In the genomic region with DNA sequence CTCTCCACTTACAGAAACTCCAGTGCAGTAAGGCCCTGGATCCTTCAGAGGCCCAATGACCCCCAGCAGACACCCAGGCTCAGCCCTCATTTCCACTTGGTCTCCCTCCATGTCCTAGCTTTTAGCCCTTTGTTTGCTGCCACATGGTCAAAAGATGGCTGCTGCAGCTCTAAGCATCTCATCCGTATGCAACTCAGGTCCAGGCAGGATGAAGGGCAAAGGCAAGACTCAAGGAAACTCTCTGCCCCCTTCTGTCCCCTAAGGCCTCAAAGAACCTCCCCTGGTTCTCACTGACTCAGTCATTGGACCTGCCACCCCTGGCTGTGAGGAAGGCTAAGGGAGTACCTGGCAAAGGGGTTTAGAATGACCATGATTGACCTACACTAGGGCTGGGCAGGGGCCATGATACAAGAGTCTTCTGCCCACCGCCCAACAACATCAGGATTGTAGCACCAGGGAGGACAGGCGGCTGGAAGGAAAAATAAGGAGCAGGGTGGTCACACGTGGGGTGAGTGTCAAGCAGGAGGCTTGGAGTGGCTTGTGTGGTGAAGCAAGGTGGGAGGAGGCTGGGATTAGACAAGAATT, we compare ENCODE assay signal across 18 cellular contexts.
A peak's percentile ranks its signal among the peaks of the same experiment; 100 is the strongest.
DNase-seq lines count a peak whose midpoint lies in the region; ATAC-seq, FAIRE-seq and TF ChIP-seq lines count a peak whose summit lies in the region.
"Had no signal": no experiment of that assay in that cellular context is flagged by ENCODE, and none has a peak within 500 bp of the region (broad histone marks: within the 10 kb centered on the region; RNA-seq: fewer than 3 reads in every experiment).

No MANE protein-coding gene starts in this region.

- no TSS peak for BruUV-seq in HepG2 (replicated peaks; lab: Mats Ljungman, UMichigan)

- H3K36me3 ChIP-seq in Peyer's patch, result no peaks in the 10 kb centered on the region
- H3K36me3 ChIP-seq in HepG2 (replicated peaks in 1 of 2; ENCODE audit: control insufficient read depth in 1 of 2, insufficient read depth in 2 of 2, low read length in 2 of 2), result no peaks in the 10 kb centered on the region
- H3K36me3 ChIP-seq: HAP-1 had no signal

- no peak for TF ChIP-seq RAD21 in HepG2 (CRISPR knock-in tag; IDR thresholded peaks at IDR 0.05)

- CTCF ChIA-PET in activated CD4-positive, alpha-beta memory T cell treated with anti-CD3 and anti-CD28 coated beads for 36 hours (lab: Charles Lee), result no interaction called here
- CTCF ChIA-PET in activated CD4-positive, alpha-beta memory T cell treated with anti-CD3 and anti-CD28 coated beads, Interleukin-2, amount 10 ng/mL, durations not matched to agents 7 days and 5 days (lab: Charles Lee), result no interaction called here
- CTCF ChIA-PET in HepG2 (lab: Yijun Ruan, JAX; ENCODE audit: low intra/inter-chr PET ratio, low total read pairs), result no interaction called here

- H3K4me2 ChIP-seq in HepG2 (ENCODE audit: low read depth, low read length), result no peak overlapping the region

- intact Hi-C loops in activated CD4-positive, alpha-beta memory T cell treated with anti-CD3 and anti-CD28 coated beads for 36 hours (cut with micrococcal nuclease), result loop anchor here (5.0 to 10.0 kb wide), 2 partner anchors 207 to 720 kb away; no protein-coding TSS in a partner anchor
- intact Hi-C loops in Right ventricle myocardium superior (cut with DNase I), result no loop called here
- intact Hi-C loops in HepG2 (cut with micrococcal nuclease; ENCODE audit: unreplicated experiment), result no loop called here

- in situ Hi-C loops in HepG2 (cut with HindIII; ENCODE audit: extremely low pct_ligation_motif_present, low pct_unique_long_range_greater_than_20kb), result no loop called here

- no peak for ATAC-seq in stimulated activated effector memory CD8-positive, alpha-beta T cell treated with anti-CD3 and anti-CD28 coated beads, Interleukin-12 subunit alpha, Interleukin-12 subunit beta, amount 100 ng/mL, for 72 hours
- no peak for ATAC-seq in Right ventricle myocardium superior (ENCODE audit: poor library complexity)
- ATAC-seq in HepG2, result no peak
- ATAC-seq: GM12878, K562 had no signal

- no peak for FAIRE-seq in HepG2 (lab: Jason Lieb, UNC)
- FAIRE-seq: GM12878, K562 had no signal

- H3K4me3 Mint-ChIP-seq in activated CD4-positive, alpha-beta memory T cell treated with anti-CD3 and anti-CD28 coated beads for 36 hours, result no peak overlapping the region
- H3K4me3 Mint-ChIP-seq in activated CD4-positive, alpha-beta memory T cell treated with anti-CD3 and anti-CD28 coated beads, Interleukin-2, amount 10 ng/mL, durations not matched to agents 7 days and 5 days, result no peak overlapping the region
- H3K4me3 Mint-ChIP-seq in stimulated activated effector memory CD8-positive, alpha-beta T cell treated with anti-CD3 and anti-CD28 coated beads, Interleukin-12 subunit alpha, Interleukin-12 subunit beta, amount 100 ng/mL, for 72 hours, result peak overlapping the region; percentile 37
- H3K4me3 Mint-ChIP-seq: CD8-positive, alpha-beta memory T cell had no signal

- H3K9ac ChIP-seq in HepG2 (ENCODE audit: insufficient read depth, low read depth, low read length), result no peak overlapping the region

- no peak overlapping the region for H2AFZ ChIP-seq in HepG2 (ENCODE audit: low read length)

- H3K36me3 Mint-ChIP-seq in activated CD4-positive, alpha-beta memory T cell treated with anti-CD3 and anti-CD28 coated beads for 36 hours, result no peaks in the 10 kb centered on the region
- H3K36me3 Mint-ChIP-seq in activated CD4-positive, alpha-beta memory T cell treated with anti-CD3 and anti-CD28 coated beads, Interleukin-2, amount 10 ng/mL, durations not matched to agents 7 days and 5 days (ENCODE audit: low read depth), result no peaks in the 10 kb centered on the region
- H3K36me3 Mint-ChIP-seq in stimulated activated effector memory CD8-positive, alpha-beta T cell treated with anti-CD3 and anti-CD28 coated beads, Interleukin-12 subunit alpha, Interleukin-12 subunit beta, amount 100 ng/mL, for 72 hours, result no peaks in the 10 kb centered on the region
- H3K36me3 Mint-ChIP-seq: CD8-positive, alpha-beta memory T cell had no signal

- no peak for TF ChIP-seq POLR2A in Peyer's patch (IDR thresholded peaks at IDR 0.05)
- no peak for TF ChIP-seq POLR2A in HepG2 (IDR thresholded peaks at IDR 0.05; ENCODE audit: insufficient read depth in 1 of 2, low read depth in 2 of 2, low read length in 2 of 2)

- peak overlapping the region; percentile 90 for H3K27ac Mint-ChIP-seq in activated CD4-positive, alpha-beta memory T cell treated with anti-CD3 and anti-CD28 coated beads for 36 hours
- H3K27ac Mint-ChIP-seq in activated CD4-positive, alpha-beta memory T cell treated with anti-CD3 and anti-CD28 coated beads, Interleukin-2, amount 10 ng/mL, durations not matched to agents 7 days and 5 days, result no peak overlapping the region
- peak overlapping the region; percentile 96 for H3K27ac Mint-ChIP-seq in stimulated activated effector memory CD8-positive, alpha-beta T cell treated with anti-CD3 and anti-CD28 coated beads, Interleukin-12 subunit alpha, Interleukin-12 subunit beta, amount 100 ng/mL, for 72 hours
- H3K27ac Mint-ChIP-seq: CD8-positive, alpha-beta memory T cell had no signal

- no peaks in the 10 kb centered on the region for H3K9me3 Mint-ChIP-seq in activated CD4-positive, alpha-beta memory T cell treated with anti-CD3 and anti-CD28 coated beads for 36 hours
- no peaks in the 10 kb centered on the region for H3K9me3 Mint-ChIP-seq in activated CD4-positive, alpha-beta memory T cell treated with anti-CD3 and anti-CD28 coated beads, Interleukin-2, amount 10 ng/mL, durations not matched to agents 7 days and 5 days
- no peaks in the 10 kb centered on the region for H3K9me3 Mint-ChIP-seq in stimulated activated effector memory CD8-positive, alpha-beta T cell treated with anti-CD3 and anti-CD28 coated beads, Interleukin-12 subunit alpha, Interleukin-12 subunit beta, amount 100 ng/mL, for 72 hours
- H3K9me3 Mint-ChIP-seq: CD8-positive, alpha-beta memory T cell had no signal

- POLR2A ChIA-PET in activated CD4-positive, alpha-beta memory T cell treated with anti-CD3 and anti-CD28 coated beads for 36 hours (lab: Charles Lee), result no interaction called here
- POLR2A ChIA-PET in activated CD4-positive, alpha-beta memory T cell treated with anti-CD3 and anti-CD28 coated beads, Interleukin-2, amount 10 ng/mL, durations not matched to agents 7 days and 5 days (lab: Charles Lee), result no interaction called here
- POLR2A ChIA-PET in HepG2 (lab: Yijun Ruan, JAX), result no interaction called here

- H3K27ac ChIP-seq in Peyer's patch (no peak overlapping the region), HepG2 (ENCODE audit: extremely low read length, insufficient read depth, low read length) (no peak overlapping the region)
- H3K27ac ChIP-seq: HL-60 had no signal

- H4K20me1 ChIP-seq in HepG2 (ENCODE audit: insufficient read depth, low read length), result no peaks in the 10 kb centered on the region; the same call in 1 of the 2 replicates

- H3K4me1 ChIP-seq in Peyer's patch (no peaks in the 10 kb centered on the region), HepG2 (ENCODE audit: insufficient read depth, low read length) (peaks cover 12% of the 10 kb centered on the region)
- H3K4me1 ChIP-seq: HAP-1 had no signal

- no peaks in the 10 kb centered on the region for H3K79me2 ChIP-seq in HepG2 (ENCODE audit: insufficient read depth, low read length)

- WGBS in HepG2 (ENCODE audit: low lambda C conversion rate), result 49% methylated on average over 4 of the region's 4 CpGs

- no peak for TF ChIP-seq EP300 in HepG2 (IDR thresholded peaks at IDR 0.05; ENCODE audit: low read depth in 2 of 2, low read length in 2 of 2)
- TF ChIP-seq EP300 in HepG2 (CRISPR knock-in tag; IDR thresholded peaks at IDR 0.05; ENCODE audit: borderline replicate concordance), result no peak

- H3K27me3 ChIP-seq in Peyer's patch, result no peaks in the 10 kb centered on the region
- H3K27me3 ChIP-seq in HepG2 (ENCODE audit: control insufficient read depth in 1 of 2, insufficient read depth in 2 of 2, low read length in 2 of 2), result peaks cover 0 to 45% of the 10 kb centered on the region in 2 experiments; a peak in 2 of 5 replicates

- TF ChIP-seq CTCF in Peyer's patch (IDR thresholded peaks at IDR 0.05) (no peak), HepG2 (CRISPR knock-in tag; IDR thresholded peaks at IDR 0.05) (no peak)

- H3K4me1 Mint-ChIP-seq in activated CD4-positive, alpha-beta memory T cell treated with anti-CD3 and anti-CD28 coated beads for 36 hours (ENCODE audit: low read depth), result peaks cover 25% of the 10 kb centered on the region
- H3K4me1 Mint-ChIP-seq in activated CD4-positive, alpha-beta memory T cell treated with anti-CD3 and anti-CD28 coated beads, Interleukin-2, amount 10 ng/mL, durations not matched to agents 7 days and 5 days, result peaks cover 3% of the 10 kb centered on the region
- peaks cover 35% of the 10 kb centered on the region for H3K4me1 Mint-ChIP-seq in stimulated activated effector memory CD8-positive, alpha-beta T cell treated with anti-CD3 and anti-CD28 coated beads, Interleukin-12 subunit alpha, Interleukin-12 subunit beta, amount 100 ng/mL, for 72 hours
- H3K4me1 Mint-ChIP-seq: CD8-positive, alpha-beta memory T cell had no signal

- H3K4me3 ChIP-seq in Peyer's patch, result no peak overlapping the region
- no peak overlapping the region for H3K4me3 ChIP-seq in HepG2 (replicated peaks in 1 of 3; ENCODE audit: insufficient read depth in 1 of 3, low read depth in 2 of 3, low read length in 3 of 3)
- H3K4me3 ChIP-seq: GM12878, HAP-1, K562 had no signal

- peaks cover 3% of the 10 kb centered on the region for H3K27me3 Mint-ChIP-seq in activated CD4-positive, alpha-beta memory T cell treated with anti-CD3 and anti-CD28 coated beads for 36 hours
- no peaks in the 10 kb centered on the region for H3K27me3 Mint-ChIP-seq in activated CD4-positive, alpha-beta memory T cell treated with anti-CD3 and anti-CD28 coated beads, Interleukin-2, amount 10 ng/mL, durations not matched to agents 7 days and 5 days

- no peak for DNase-seq in activated CD4-positive, alpha-beta memory T cell treated with anti-CD3 and anti-CD28 coated beads for 36 hours
- DNase-seq in activated CD4-positive, alpha-beta memory T cell treated with anti-CD3 and anti-CD28 coated beads, Interleukin-2, amount 10 ng/mL, durations not matched to agents 7 days and 5 days, result no peak
- DNase-seq in Peyer's patch (peak in 2 of 3 donors; percentile 9 to 21), islet precursor cell (peak; percentile 41), Right ventricle myocardium superior (no peak), HepG2 (ENCODE audit: low spot score) (no peak), SIG-M5 (lab: John Stamatoyannopoulos, UW) (no peak)
- DNase-seq in stimulated activated effector memory CD8-positive, alpha-beta T cell treated with anti-CD3 and anti-CD28 coated beads, Interleukin-12 subunit alpha, Interleukin-12 subunit beta, amount 100 ng/mL, for 72 hours (ENCODE audit: low spot score in 2 of 2), result no peak
- DNase-seq: CD8-positive, alpha-beta memory T cell; DND-41; NCI-H146; NCI-H2081 treated with DMSO at 0.1 percent for 48 hours; NCI-H2227 treated with DMSO at 0.1 percent for 48 hours; NCI-H524 had no signal

- H3K9me3 ChIP-seq in Peyer's patch, result no peaks in the 10 kb centered on the region
- no peaks in the 10 kb centered on the region for H3K9me3 ChIP-seq in HepG2 (ENCODE audit: low read length)
- H3K9me3 ChIP-seq: HAP-1 had no signal

TF ChIP-seq in HepG2, 621 proteins besides CTCF, POLR2A, EP300 and RAD21:
- no peak for TF ChIP-seq KLF6 (CRISPR knock-in tag; IDR thresholded peaks at IDR 0.05)

Comparison
In these comparisons a context has a peak if more than half of its experiments do, and no peak if none do; other contexts are left out.
1. DNase-seq: peak in Peyer's patch (2 of 3) and islet precursor cell (single experiment); none in activated CD4-positive, alpha-beta memory T cell treated with anti-CD3 and anti-CD28 coated beads for 36 hours (single experiment), activated CD4-positive, alpha-beta memory T cell treated with anti-CD3 and anti-CD28 coated beads, Interleukin-2, amount 10 ng/mL, durations not matched to agents 7 days and 5 days (single experiment), stimulated activated effector memory CD8-positive, alpha-beta T cell treated with anti-CD3 and anti-CD28 coated beads, Interleukin-12 subunit alpha, Interleukin-12 subunit beta, amount 100 ng/mL, for 72 hours (0 of 2), Right ventricle myocardium superior (single experiment), HepG2 (single experiment) and SIG-M5 (single experiment).